Comparison of ENCODE assay signal across 8 cellular contexts in genomic region chr2:219509780-219510511, GRCh38. TPM values are rescaled to one million over a fixed set of nuclear protein-coding genes. Genes with fewer than 3 reads are reported as not detected.
DNase-seq lines count a peak whose midpoint lies in the region; ATAC-seq and TF ChIP-seq lines count a peak whose summit lies in the region.

No MANE protein-coding gene starts in this region.

- H3K79me2 ChIP-seq in ACC112 (ENCODE audit: control insufficient read depth, insufficient read depth, low read length, unreplicated experiment) (no peaks in the 10 kb centered on the region), OCI-LY7 (ENCODE audit: insufficient read depth, low read depth, low read length) (no peaks in the 10 kb centered on the region), neural cell (replicated peaks; ENCODE audit: insufficient read depth, low read length) (no peaks in the 10 kb centered on the region)

- BruUV-seq in OCI-LY7 (replicated peaks; lab: Mats Ljungman, UMichigan): no TSS peak

- DNase-seq in OCI-LY7 (ENCODE audit: low spot score) (peak; percentile 40), fibroblast of peridontal ligament (ENCODE audit: extremely low read depth) (peak; percentile 45), uterus (peak; percentile 66 to 67)
- peak; percentile 63 to 74 for DNase-seq in activated T-cell treated with anti-CD3 and anti-CD28 coated beads, Interleukin-2, amount 50 U/mL, for 48 hours

- POLR2A ChIA-PET in OCI-LY7 (lab: Charles Lee): interaction anchor here (0.7 kb wide), 1 partner anchor 1677 kb away, joined by 3 read pairs; no protein-coding TSS in a partner anchor

- TF ChIP-seq EP300 in neural cell (conservative IDR thresholded peaks at IDR 0.05; ENCODE audit: poor library complexity, severe bottlenecking): no peak

- H3K4me3 ChIP-seq in ACC112 (ENCODE audit: low read depth, low read length): peak overlapping the region; percentile 57
- H3K4me3 ChIP-seq in OCI-LY7 (ENCODE audit: low read depth, low read length, poor library complexity, severe bottlenecking): no peak overlapping the region
- no peak overlapping the region for H3K4me3 ChIP-seq in neural cell (ENCODE audit: low read length)
- peak overlapping the region; percentile 3 to 20 for H3K4me3 ChIP-seq in uterus

- H3F3A ChIP-seq in neural cell (ENCODE audit: insufficient read depth, low read length, poor library complexity, severe bottlenecking): no peaks in the 10 kb centered on the region

- TF ChIP-seq RAD21 in neural cell (conservative IDR thresholded peaks at IDR 0.05): peak; percentile 32

- H3K4me1 ChIP-seq in ACC112 (ENCODE audit: control insufficient read depth, insufficient read depth, low read length, unreplicated experiment): peaks cover 12% of the 10 kb centered on the region
- H3K4me1 ChIP-seq in OCI-LY7 (ENCODE audit: insufficient read depth, low read length, poor library complexity, severe bottlenecking): peaks cover 10% of the 10 kb centered on the region
- H3K4me1 ChIP-seq in uterus: peaks cover 0 to 13% of the 10 kb centered on the region in 2 donors

- H4K20me1 ChIP-seq in OCI-LY7 (ENCODE audit: insufficient read depth, low read length) (no peaks in the 10 kb centered on the region), neural cell (ENCODE audit: insufficient read depth) (no peaks in the 10 kb centered on the region)

- no peak overlapping the region for H3K4me2 ChIP-seq in OCI-LY7 (ENCODE audit: low read length)
- H3K4me2 ChIP-seq in neural cell (ENCODE audit: low read length): no peak overlapping the region

- H3K27me3 ChIP-seq in ACC112 (ENCODE audit: insufficient read depth, low read length): peaks cover 32% of the 10 kb centered on the region
- H3K27me3 ChIP-seq in neural cell (ENCODE audit: insufficient read depth, low read depth, low read length): no peaks in the 10 kb centered on the region
- H3K27me3 ChIP-seq in uterus: no peaks in the 10 kb centered on the region

- CTCF ChIA-PET in OCI-LY7 (lab: Charles Lee; ENCODE audit: unreplicated experiment): interaction anchor here (0.6 kb wide), 1 partner anchor 20 kb away, joined by 4 read pairs; no protein-coding TSS in a partner anchor

- intact Hi-C loops in OCI-LY7 (cut with micrococcal nuclease; ENCODE audit: unreplicated experiment) (no loop called here), uterus (cut with DNase I; ENCODE audit: low total_unique reads) (no loop called here)

- H3K9me3 ChIP-seq in OCI-LY7 (ENCODE audit: low read length) (no peaks in the 10 kb centered on the region), neural cell (ENCODE audit: low read length) (no peaks in the 10 kb centered on the region), uterus (no peaks in the 10 kb centered on the region)

- H3K9me2 ChIP-seq in OCI-LY7 (ENCODE audit: insufficient read depth, low read length): no peaks in the 10 kb centered on the region
- no peaks in the 10 kb centered on the region for H3K9me2 ChIP-seq in neural cell (ENCODE audit: insufficient read depth, low read length)

- ATAC-seq in GM18498 (IDR thresholded peaks at IDR 0.05; ENCODE audit: unreplicated experiment) (peak; percentile 60), HG03342 (IDR thresholded peaks at IDR 0.05; ENCODE audit: unreplicated experiment) (peak; percentile 66)

- TF ChIP-seq POLR2A in uterus (IDR thresholded peaks at IDR 0.05): no peak

- TF ChIP-seq CTCF in OCI-LY7 (conservative IDR thresholded peaks at IDR 0.05; ENCODE audit: low read length) (peak; percentile 71), neural cell (IDR thresholded peaks at IDR 0.05; ENCODE audit: poor library complexity, severe bottlenecking) (peak; percentile 69), uterus (IDR thresholded peaks at IDR 0.05) (peak; percentile 50 to 77 (median 70))

- H3K36me3 ChIP-seq in ACC112 (ENCODE audit: insufficient read depth, low read length): no peaks in the 10 kb centered on the region
- H3K36me3 ChIP-seq in OCI-LY7 (ENCODE audit: insufficient read depth, low read length): no peaks in the 10 kb centered on the region
- no peaks in the 10 kb centered on the region for H3K36me3 ChIP-seq in neural cell (ENCODE audit: insufficient read depth, low read length)
- H3K36me3 ChIP-seq in uterus: no peaks in the 10 kb centered on the region

- H2AFZ ChIP-seq in ACC112 (ENCODE audit: low read length, unreplicated experiment) (no peak overlapping the region), OCI-LY7 (ENCODE audit: low read length) (no peak overlapping the region), neural cell (ENCODE audit: low read depth, low read length) (no peak overlapping the region)

- H3K27ac ChIP-seq in ACC112 (ENCODE audit: low read depth, low read length) (no peak overlapping the region), OCI-LY7 (ENCODE audit: low read depth, low read length, poor library complexity, severe bottlenecking) (no peak overlapping the region), neural cell (ENCODE audit: low read length) (no peak overlapping the region), uterus (no peak overlapping the region)

- peak overlapping the region; percentile 9 for H3K9ac ChIP-seq in neural cell (ENCODE audit: low read length)

TF ChIP-seq in neural cell, 6 proteins besides CTCF, POLR2A, EP300 and RAD21:
- TF ChIP-seq EZH2 (IDR thresholded peaks at IDR 0.05; ENCODE audit: borderline replicate concordance, insufficient read depth, low read length, poor library complexity, severe bottlenecking) (no peak), MXI1 (conservative IDR thresholded peaks at IDR 0.05; ENCODE audit: poor library complexity, severe bottlenecking) (no peak), SMC3 (conservative IDR thresholded peaks at IDR 0.05; ENCODE audit: poor library complexity) (peak; percentile 26)

RNA-seq across cellular contexts. Expression of gene ASIC4, which starts 4.3 kb away (rescaled TPM):
- 0.39 and 0.73 TPM in 2 replicates for total RNA-seq in OCI-LY7 (2014; rRNA removed; shearing (Covaris generic))
- 0.74 and 0.96 TPM in 2 replicates for total RNA-seq in OCI-LY7 (2022)
- 2.7 and 8.9 TPM in 2 replicates for polyA plus RNA-seq in neural cell
- 1.9 and 2.9 TPM in 2 replicates for polyA minus RNA-seq in neural cell
- under 1 TPM in 2 of 4 donors, not detected in 2; 0.21 to 0.30 TPM for total RNA-seq in uterus

RNA-seq across cellular contexts. Expression of gene GMPPA, which starts 11.3 kb away (rescaled TPM):
- 22.3 and 28.4 TPM in 2 replicates for total RNA-seq in OCI-LY7 (2014; rRNA removed; shearing (Covaris generic))
- total RNA-seq in OCI-LY7 (2022) (42.9 and 46.4 TPM in 2 replicates), uterus (10 to 100 TPM; 14.1 to 39.5 (median 27.6) TPM)
- 16.9 and 20.4 TPM in 2 replicates for polyA plus RNA-seq in neural cell
- 9.4 and 14.9 TPM in 2 replicates for polyA minus RNA-seq in neural cell

RNA-seq across cellular contexts. Expression of gene CHPF, which starts 33.7 kb away (rescaled TPM):
- total RNA-seq in OCI-LY7 (2014; rRNA removed; shearing (Covaris generic)): 14.5 and 24.1 TPM in 2 replicates
- total RNA-seq in OCI-LY7 (2022) (30.5 and 33.0 TPM in 2 replicates), uterus (100 to 1,000 TPM in 1 of 4 donors, 10 to 100 TPM in 3; 16.5 to 194 (median 42.5) TPM)
- 24.3 and 28.6 TPM in 2 replicates for polyA plus RNA-seq in neural cell
- 35.1 and 42.4 TPM in 2 replicates for polyA minus RNA-seq in neural cell

RNA-seq across cellular contexts. Expression of gene TMEM198, which starts 33.9 kb away (rescaled TPM):
- 1.4 and 2.5 TPM in 2 replicates for total RNA-seq in OCI-LY7 (2014; rRNA removed; shearing (Covaris generic))
- total RNA-seq in OCI-LY7 (2022) (6.1 and 6.6 TPM in 2 replicates), uterus (1 to 10 TPM in 2 of 4 donors, under 1 TPM in 1, not detected in 1; 0.77 to 5.3 (median 5.1) TPM)
- polyA plus RNA-seq in neural cell: 39.3 and 44.0 TPM in 2 replicates
- 39.7 and 50.9 TPM in 2 replicates for polyA minus RNA-seq in neural cell

Comparison
In these comparisons a context has a peak if more than half of its experiments do, and no peak if none do; other contexts are left out.
1. H3K4me3 ChIP-seq: peak in ACC112 (single experiment) and uterus (2 of 2); none in OCI-LY7 (single experiment) and neural cell (single experiment).
2. Peak in every context shown above with its lines, with median percentiles within 50 percentile points of each other: DNase-seq and CTCF ChIP-seq.